18 cellular contexts compared by ENCODE assay signal in the genomic region with DNA sequence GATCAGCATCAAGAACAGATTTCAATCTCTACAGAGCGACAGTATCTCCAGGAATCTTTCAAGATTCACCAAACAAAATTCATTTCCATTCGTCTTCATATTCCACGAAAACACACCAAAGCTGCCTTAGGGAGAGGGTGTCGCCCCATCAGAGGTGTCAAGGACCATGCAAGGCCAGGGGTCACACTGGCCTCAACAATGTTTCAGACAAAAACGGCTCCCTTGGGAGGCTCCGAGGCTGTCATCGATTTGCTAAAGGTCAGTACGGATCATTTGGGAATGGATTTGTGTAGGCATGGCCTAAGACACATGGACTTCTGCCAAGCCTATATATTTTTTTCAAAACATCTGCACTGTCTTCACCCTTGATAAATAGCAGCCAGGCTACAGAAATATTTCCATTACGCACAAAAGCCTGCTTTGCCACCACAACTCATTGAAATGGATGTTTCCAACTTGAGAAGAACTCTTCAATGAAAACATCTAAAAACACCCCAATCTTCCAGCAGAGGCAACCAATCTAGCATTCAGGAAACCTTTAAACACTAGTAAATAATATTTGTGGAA. TPM values are rescaled to one million over a fixed set of nuclear protein-coding genes. Genes with fewer than 3 reads are reported as not detected.
DNase-seq lines count a peak whose midpoint lies in the region; ATAC-seq and TF ChIP-seq lines count a peak whose summit lies in the region.
"Had no signal": no experiment of that assay in that cellular context is flagged by ENCODE, and none has a peak within 500 bp of the region (broad histone marks: within the 10 kb centered on the region; RNA-seq: fewer than 3 reads in every experiment).

No MANE protein-coding gene starts in this region.

- no peak overlapping the region for H3K4me3 ChIP-seq in Panc1 (ENCODE audit: low read depth in 2 of 2, low read length in 2 of 2)
- H3K4me3 ChIP-seq in dorsolateral prefrontal cortex: no peak overlapping the region
- no peak overlapping the region for H3K4me3 ChIP-seq in muscle layer of colon (ENCODE audit: low read depth in 1 of 2, low read length in 2 of 2)
- H3K4me3 ChIP-seq in breast epithelium: no peak overlapping the region
- H3K4me3 ChIP-seq: ascending aorta, testis had no signal

- H3K4me1 ChIP-seq in Panc1 (ENCODE audit: control insufficient read depth, insufficient read depth, low read length) (peaks cover 89% of the 10 kb centered on the region), muscle layer of colon (ENCODE audit: insufficient read depth, low read length) (peaks cover 93% of the 10 kb centered on the region), breast epithelium (peaks cover 20 to 34% of the 10 kb centered on the region in 2 donors)

- BruUV-seq in Panc1 (replicated peaks; lab: Mats Ljungman, UMichigan): TSS peak; percentile 1

- H3K27me3 ChIP-seq in Panc1 (ENCODE audit: control insufficient read depth, insufficient read depth, low read length) (no peaks in the 10 kb centered on the region), dorsolateral prefrontal cortex (no peaks in the 10 kb centered on the region), muscle layer of colon (ENCODE audit: control insufficient read depth in 1 of 2, insufficient read depth in 2 of 2, low read length in 2 of 2) (no peaks in the 10 kb centered on the region), breast epithelium (no peaks in the 10 kb centered on the region)
- H3K27me3 ChIP-seq: ascending aorta, testis had no signal

- no peak overlapping the region for H3K9ac ChIP-seq in muscle layer of colon (ENCODE audit: low read length)
- H3K9ac ChIP-seq: KMS-11 had no signal

- TF ChIP-seq CTCF in Panc1 (IDR thresholded peaks at IDR 0.05) (no peak), dorsolateral prefrontal cortex (IDR thresholded peaks at IDR 0.05 in 54 of 56, conservative IDR thresholded peaks at IDR 0.05 in 2 of 56; ENCODE audit: low read depth in 1 of 56, partially characterized antibody in 56 of 56) (no peak), breast epithelium (IDR thresholded peaks at IDR 0.05) (no peak)

- no peak for TF ChIP-seq POLR2A in breast epithelium (IDR thresholded peaks at IDR 0.05)

- intact Hi-C loops in Panc1 (cut with micrococcal nuclease; ENCODE audit: unreplicated experiment) (loop anchor here (5.0 kb wide), 2 partner anchors 68 to 88 kb away; no protein-coding TSS in a partner anchor), dorsolateral prefrontal cortex (cut with DNase I) (loop anchor here in 1 of 2 donors (5.0 kb wide), 1 partner anchor 33 kb away; no protein-coding TSS in a partner anchor), breast epithelium (cut with DNase I; ENCODE audit: low total_unique reads) (no loop called here)

- DNase-seq in Panc1 (ENCODE audit: low read depth, low spot score): no peak
- no peak for DNase-seq in dorsolateral prefrontal cortex
- no peak for DNase-seq in breast epithelium (ENCODE audit: low spot score in 2 of 2)
- DNase-seq in activated CD4-positive, alpha-beta T cell treated with anti-CD3 and anti-CD28 coated beads for 1 hour: no peak
- no peak for DNase-seq in NCI-H510A treated with DMSO at 0.1 percent for 48 hours (lab: John Stamatoyannopoulos, UW)
- DNase-seq: activated CD4-positive, alpha-beta T cell treated with anti-CD3 and anti-CD28 coated beads, Interleukin-2, amount 10 ng/mL, durations not matched to agents 7 days and 5 days; C1 segment of cervical spinal cord; DMS153; GOT3; NCI-H1048; NCI-H2107; NCI-H526 treated with DMSO at 0.1 percent for 48 hours; stimulated activated CD4-positive, alpha-beta T cell treated with anti-CD3 and anti-CD28 coated beads, Interleukin-2, amount 100 ng/mL, for 48 hours; testis had no signal

- CTCF ChIA-PET in Panc1 (lab: Charles Lee): no interaction called here

- in situ Hi-C loops in Panc1 (cut with HindIII; ENCODE audit: low pct_unique_long_range_greater_than_20kb, low sequenced_read_pairs): no loop called here

- H3K27ac ChIP-seq in Panc1 (ENCODE audit: low read length) (peak overlapping the region; percentile 70), dorsolateral prefrontal cortex (peak overlapping the region in 50 of 59 donors; percentile 2 to 100 (median 92)), muscle layer of colon (ENCODE audit: low read depth, low read length) (peak overlapping the region; percentile 95), temporal lobe (ENCODE audit: low read depth, low read length) (peak overlapping the region; percentile 40), breast epithelium (no peak overlapping the region)
- H3K27ac ChIP-seq: ascending aorta, KMS-11, testis had no signal

- POLR2A ChIA-PET in Panc1 (lab: Charles Lee): no interaction called here

- no peaks in the 10 kb centered on the region for H3K36me3 ChIP-seq in Panc1 (ENCODE audit: control insufficient read depth, insufficient read depth, low read length)
- no peaks in the 10 kb centered on the region for H3K36me3 ChIP-seq in muscle layer of colon (ENCODE audit: insufficient read depth, low read length)
- H3K36me3 ChIP-seq in breast epithelium: no peaks in the 10 kb centered on the region
- H3K36me3 ChIP-seq: ascending aorta had no signal

- no peak for ATAC-seq in Panc1

- H3K9me3 ChIP-seq in Panc1 (ENCODE audit: control insufficient read depth, insufficient read depth, low read depth, low read length) (no peaks in the 10 kb centered on the region), muscle layer of colon (ENCODE audit: low read length) (no peaks in the 10 kb centered on the region), breast epithelium (no peaks in the 10 kb centered on the region)
- H3K9me3 ChIP-seq: ascending aorta, testis had no signal

RNA-seq across cellular contexts. Expression of gene CUEDC1, which starts 10.3 kb away (rescaled TPM):
- total RNA-seq in Panc1 (2021; ENCODE audit: unreplicated experiment) (103 TPM), dorsolateral prefrontal cortex (100 to 1,000 TPM in 1 of 120 experiments, 10 to 100 TPM in 119; 17.3 to 105 (median 33.6) TPM), temporal lobe (9.1 TPM), breast epithelium (10 to 100 TPM; 13.0 to 18.0 (median 14.5) TPM)
- 107 TPM for polyA plus RNA-seq in Panc1 (2012; ENCODE audit: insufficient read length)

RNA-seq across cellular contexts. Expression of gene VEZF1, which starts 43.2 kb away (rescaled TPM):
- total RNA-seq in Panc1 (2021; ENCODE audit: unreplicated experiment) (73.5 TPM), dorsolateral prefrontal cortex (100 to 1,000 TPM in 1 of 120 experiments, 10 to 100 TPM in 119; 29.6 to 117 (median 50.6) TPM), temporal lobe (55.6 TPM), breast epithelium (10 to 100 TPM; 55.5 to 76.5 (median 66.9) TPM)
- 50.1 TPM for polyA plus RNA-seq in Panc1 (2012; ENCODE audit: insufficient read length)

Comparison
In these comparisons a context has a peak if more than half of its experiments do, and no peak if none do; other contexts are left out.
1. H3K27ac ChIP-seq: peak in Panc1 (single experiment), dorsolateral prefrontal cortex (50 of 59), muscle layer of colon (single experiment) and temporal lobe (single experiment); none in breast epithelium (0 of 2).